Comparison of ENCODE assay signal across 17 cellular contexts in genomic region chr2:108987111-108987510, GRCh38. TPM values are rescaled to one million over a fixed set of nuclear protein-coding genes. Genes with fewer than 3 reads are reported as not detected.
A peak's percentile ranks its signal among the peaks of the same experiment; 100 is the strongest.
DNase-seq lines count a peak whose midpoint lies in the region; ATAC-seq and TF ChIP-seq lines count a peak whose summit lies in the region.
"Had no signal": no experiment of that assay in that cellular context is flagged by ENCODE, and none has a peak within 500 bp of the region (broad histone marks: within the 10 kb centered on the region; RNA-seq: fewer than 3 reads in every experiment).

No MANE protein-coding gene starts in this region.

- no peak overlapping the region for H3K27ac ChIP-seq in CD4-positive, CD25-positive, alpha-beta regulatory T cell (ENCODE audit: insufficient read depth, low read length, poor library complexity, severe bottlenecking)
- no peak overlapping the region for H3K27ac ChIP-seq in brain microvascular endothelial cell
- H3K27ac ChIP-seq: ascending aorta, uterus had no signal

- H3K9me3 Mint-ChIP-seq in CD4-positive, CD25-positive, alpha-beta regulatory T cell: no peaks in the 10 kb centered on the region
- H3K9me3 Mint-ChIP-seq in activated naive CD4-positive, alpha-beta T cell treated with anti-CD3 and anti-CD28 coated beads, Interleukin-2, amount 10 ng/mL, durations not matched to agents 7 days and 5 days: no peaks in the 10 kb centered on the region
- no peaks in the 10 kb centered on the region for H3K9me3 Mint-ChIP-seq in naive thymus-derived CD8-positive, alpha-beta T cell
- H3K9me3 Mint-ChIP-seq: stimulated activated naive CD8-positive, alpha-beta T cell treated with anti-CD3 and anti-CD28 coated beads, Interleukin-15, Interleukin-2, amounts not matched to agents 100 ng/mL and 50 ng/mL, for 24 hours had no signal

- in situ Hi-C loops in brain microvascular endothelial cell (cut with HindIII; ENCODE audit: low pct_ligation_motif_present, low sequenced_read_pairs): no loop called here

- no peaks in the 10 kb centered on the region for H3K36me3 ChIP-seq in CD4-positive, CD25-positive, alpha-beta regulatory T cell (ENCODE audit: control insufficient read depth, insufficient read depth, low read length)
- H3K36me3 ChIP-seq in brain microvascular endothelial cell (replicated peaks): no peaks in the 10 kb centered on the region
- H3K36me3 ChIP-seq: ascending aorta, uterus had no signal

- no peak for TF ChIP-seq CTCF in brain microvascular endothelial cell (IDR thresholded peaks at IDR 0.05; ENCODE audit: low read depth, low read length, missing control alignments)

- peak overlapping the region; percentile 63 to 88 (median 64) for H3K27ac Mint-ChIP-seq in CD4-positive, CD25-positive, alpha-beta regulatory T cell
- H3K27ac Mint-ChIP-seq in activated naive CD4-positive, alpha-beta T cell treated with anti-CD3 and anti-CD28 coated beads, Interleukin-2, amount 10 ng/mL, durations not matched to agents 7 days and 5 days: peak overlapping the region; percentile 79
- H3K27ac Mint-ChIP-seq in naive thymus-derived CD8-positive, alpha-beta T cell: peak overlapping the region; percentile 77 to 92 (median 90)
- H3K27ac Mint-ChIP-seq: stimulated activated naive CD8-positive, alpha-beta T cell treated with anti-CD3 and anti-CD28 coated beads, Interleukin-15, Interleukin-2, amounts not matched to agents 100 ng/mL and 50 ng/mL, for 24 hours had no signal

- DNase-seq in CD4-positive, CD25-positive, alpha-beta regulatory T cell: peak in 2 of 3 donors; percentile 14 to 22
- peak; percentile 25 for DNase-seq in activated CD4-positive, alpha-beta T cell treated with anti-CD3 and anti-CD28 coated beads for 1 hour
- DNase-seq in activated naive CD4-positive, alpha-beta T cell treated with anti-CD3 and anti-CD28 coated beads, Interleukin-2, amount 10 ng/mL, durations not matched to agents 7 days and 5 days: peak; percentile 69
- DNase-seq in naive thymus-derived CD8-positive, alpha-beta T cell: peak in 8 of 10 donors; percentile 9 to 78 (median 45)
- DNase-seq in NCI-H69 (lab: John Stamatoyannopoulos, UW) (no peak), HT-29 (ENCODE audit: low spot score) (no peak), brain microvascular endothelial cell (no peak)
- DNase-seq: cortex of kidney, KG1, NCI-H1092, posterior cingulate gyrus, SW 1271, uterus had no signal

- POLR2A ChIA-PET in naive thymus-derived CD8-positive, alpha-beta T cell (lab: Charles Lee): interaction anchor here (0.6 to 3.3 kb wide), 10 partner anchors 10 to 133 kb away, joined by 3 to 19 read pairs (median 4); no protein-coding TSS in a partner anchor

- H3K4me1 Mint-ChIP-seq in CD4-positive, CD25-positive, alpha-beta regulatory T cell: peaks cover 9 to 65% (median 13%) of the 10 kb centered on the region in 4 donors
- peaks cover 48% of the 10 kb centered on the region for H3K4me1 Mint-ChIP-seq in activated naive CD4-positive, alpha-beta T cell treated with anti-CD3 and anti-CD28 coated beads, Interleukin-2, amount 10 ng/mL, durations not matched to agents 7 days and 5 days
- H3K4me1 Mint-ChIP-seq in naive thymus-derived CD8-positive, alpha-beta T cell: peaks cover 34 to 79% (median 63%) of the 10 kb centered on the region in 4 donors

- peak overlapping the region; percentile 59 to 87 (median 74) for H3K4me3 Mint-ChIP-seq in CD4-positive, CD25-positive, alpha-beta regulatory T cell
- H3K4me3 Mint-ChIP-seq in activated naive CD4-positive, alpha-beta T cell treated with anti-CD3 and anti-CD28 coated beads, Interleukin-2, amount 10 ng/mL, durations not matched to agents 7 days and 5 days: peak overlapping the region; percentile 65
- H3K4me3 Mint-ChIP-seq in naive thymus-derived CD8-positive, alpha-beta T cell: peak overlapping the region; percentile 70 to 96 (median 88)
- H3K4me3 Mint-ChIP-seq: stimulated activated naive CD8-positive, alpha-beta T cell treated with anti-CD3 and anti-CD28 coated beads, Interleukin-15, Interleukin-2, amounts not matched to agents 100 ng/mL and 50 ng/mL, for 24 hours had no signal

- ATAC-seq in CD4-positive, CD25-positive, alpha-beta regulatory T cell (ENCODE audit: low read depth in 2 of 2): peak; percentile 43 to 54
- peak; percentile 70 to 81 for ATAC-seq in naive thymus-derived CD8-positive, alpha-beta T cell
- no peak for ATAC-seq in GM21576 (IDR thresholded peaks at IDR 0.05; ENCODE audit: unreplicated experiment)

- peaks cover 9% of the 10 kb centered on the region for H3K4me1 ChIP-seq in CD4-positive, CD25-positive, alpha-beta regulatory T cell (ENCODE audit: control insufficient read depth, insufficient read depth, low read length, poor library complexity, severe bottlenecking)
- H3K4me1 ChIP-seq: ascending aorta, uterus had no signal

- H3K9me3 ChIP-seq in CD4-positive, CD25-positive, alpha-beta regulatory T cell (ENCODE audit: control insufficient read depth in 2 of 2, low read length in 2 of 2): no peaks in the 10 kb centered on the region
- H3K9me3 ChIP-seq: ascending aorta, uterus had no signal

- CTCF ChIA-PET in activated naive CD4-positive, alpha-beta T cell treated with anti-CD3 and anti-CD28 coated beads, Interleukin-2, amount 10 ng/mL, durations not matched to agents 7 days and 5 days (lab: Charles Lee): interaction anchor here (0.6 to 4.0 kb wide), 11 partner anchors 12 to 393 kb away, joined by 3 to 37 read pairs (median 3); no protein-coding TSS in a partner anchor

- peaks cover 34% of the 10 kb centered on the region for H3K27me3 Mint-ChIP-seq in CD4-positive, CD25-positive, alpha-beta regulatory T cell
- peaks cover 37% of the 10 kb centered on the region for H3K27me3 Mint-ChIP-seq in activated naive CD4-positive, alpha-beta T cell treated with anti-CD3 and anti-CD28 coated beads, Interleukin-2, amount 10 ng/mL, durations not matched to agents 7 days and 5 days
- H3K27me3 Mint-ChIP-seq in naive thymus-derived CD8-positive, alpha-beta T cell: no peaks in the 10 kb centered on the region
- H3K27me3 Mint-ChIP-seq: stimulated activated naive CD8-positive, alpha-beta T cell treated with anti-CD3 and anti-CD28 coated beads, Interleukin-15, Interleukin-2, amounts not matched to agents 100 ng/mL and 50 ng/mL, for 24 hours had no signal

- H3K4me3 ChIP-seq in CD4-positive, CD25-positive, alpha-beta regulatory T cell (ENCODE audit: low read depth, low read length): no peak overlapping the region
- H3K4me3 ChIP-seq in brain microvascular endothelial cell (ENCODE audit: low read depth, low read length): no peak overlapping the region
- H3K4me3 ChIP-seq: ascending aorta, uterus had no signal

- no peaks in the 10 kb centered on the region for H3K27me3 ChIP-seq in CD4-positive, CD25-positive, alpha-beta regulatory T cell (ENCODE audit: control insufficient read depth, insufficient read depth, low read length)
- peaks cover 32% of the 10 kb centered on the region for H3K27me3 ChIP-seq in brain microvascular endothelial cell (replicated peaks)
- H3K27me3 ChIP-seq: ascending aorta, uterus had no signal

- H3K36me3 Mint-ChIP-seq in CD4-positive, CD25-positive, alpha-beta regulatory T cell: no peaks in the 10 kb centered on the region
- H3K36me3 Mint-ChIP-seq in activated naive CD4-positive, alpha-beta T cell treated with anti-CD3 and anti-CD28 coated beads, Interleukin-2, amount 10 ng/mL, durations not matched to agents 7 days and 5 days: no peaks in the 10 kb centered on the region
- H3K36me3 Mint-ChIP-seq in naive thymus-derived CD8-positive, alpha-beta T cell: no peaks in the 10 kb centered on the region

RNA-seq across cellular contexts. Expression of gene EDAR, which starts 1.9 kb away (rescaled TPM):
- total RNA-seq in CD4-positive, CD25-positive, alpha-beta regulatory T cell: 3.2 TPM
- polyA plus RNA-seq in CD4-positive, CD25-positive, alpha-beta regulatory T cell: 1 to 10 TPM; 1.4 to 6.7 (median 2.6) TPM
- 10 to 100 TPM; 10.5 to 10.6 TPM for total RNA-seq in naive thymus-derived CD8-positive, alpha-beta T cell
- 10 to 100 TPM in 1 of 3 donors, 1 to 10 TPM in 2; 2.8 to 11.8 (median 5.4) TPM for polyA plus RNA-seq in naive thymus-derived CD8-positive, alpha-beta T cell
- not detected in 2 replicates for total RNA-seq in HT-29 (2014; rRNA removed; shearing (Covaris generic))
- total RNA-seq: ascending aorta, skeletal muscle tissue had no signal

Comparison
In these comparisons a context has a peak if more than half of its experiments do, and no peak if none do; other contexts are left out.
1. DNase-seq: peak in CD4-positive, CD25-positive, alpha-beta regulatory T cell (2 of 3), activated CD4-positive, alpha-beta T cell treated with anti-CD3 and anti-CD28 coated beads for 1 hour (single experiment), activated naive CD4-positive, alpha-beta T cell treated with anti-CD3 and anti-CD28 coated beads, Interleukin-2, amount 10 ng/mL, durations not matched to agents 7 days and 5 days (single experiment) and naive thymus-derived CD8-positive, alpha-beta T cell (8 of 10); none in NCI-H69 (single experiment), HT-29 (single experiment) and brain microvascular endothelial cell (single experiment).
2. Peak in every context shown above with its lines, with median percentiles within 50 percentile points of each other: H3K27ac Mint-ChIP-seq and H3K4me3 Mint-ChIP-seq.